ENCODE assay signal across 25 cellular contexts in genomic region chr6:162852192-162852591, GRCh38.
A peak's percentile ranks its signal among the peaks of the same experiment; 100 is the strongest.
DNase-seq lines count a peak whose midpoint lies in the region; FAIRE-seq and TF ChIP-seq lines count a peak whose summit lies in the region.
"Had no signal": no experiment of that assay in that cellular context is flagged by ENCODE, and none has a peak within 500 bp of the region (broad histone marks: within the 10 kb centered on the region; RNA-seq: fewer than 3 reads in every experiment).

No MANE protein-coding gene starts in this region.

- H3K36me3 Mint-ChIP-seq in H9 (ENCODE audit: insufficient read depth in 1 of 3, low read depth in 3 of 3), result peaks cover 0 to 1% (median 0%) of the 10 kb centered on the region in 3 experiments; a peak in 1 of 7 replicates
- H3K36me3 Mint-ChIP-seq in CD8-positive, alpha-beta memory T cell, result no peaks in the 10 kb centered on the region
- H3K36me3 Mint-ChIP-seq: CD4-positive, CD25-positive, alpha-beta regulatory T cell; CD8-positive, alpha-beta T cell had no signal

- WGBS in H9 (ENCODE audit: extremely low coverage, insufficient read length, low lambda C conversion rate), result no CpG with 5 or more reads among the region's 6 CpGs
- 86% methylated on average over 5 of the region's 6 CpGs; no CpG with 5 or more reads in 1 of the 2 experiments for WGBS in H1 (ENCODE audit: extremely low coverage in 1 of 2, insufficient coverage in 1 of 2, insufficient read length in 1 of 2, insufficient replicate concordance in 2 of 2, low coverage in 1 of 2, low lambda C conversion rate in 2 of 2, missing lambda C conversion rate in 1 of 2), 2 experiments
- 86% methylated on average over 5 of the region's 6 CpGs for WGBS in mesenchymal stem cell
- no CpG with 5 or more reads among the region's 6 CpGs for WGBS in neuronal stem cell (ENCODE audit: extremely low coverage in 2 of 2, insufficient read length in 2 of 2, insufficient replicate concordance in 1 of 2), 2 donors

- H2BK120ac ChIP-seq in H9 (ENCODE audit: low read depth, low read length, poor library complexity, severe bottlenecking) (no peak overlapping the region), H1 (replicated peaks; ENCODE audit: low read depth, low read length) (no peak overlapping the region), mesenchymal stem cell (ENCODE audit: low read depth, low read length) (no peak overlapping the region), neuronal stem cell (ENCODE audit: low read depth, low read length) (no peak overlapping the region)

- H3K4me3 ChIP-seq in H1 (ENCODE audit: extremely low read depth in 1 of 4, insufficient read depth in 2 of 4, low read depth in 3 of 4, low read length in 4 of 4) (no peak overlapping the region), mesenchymal stem cell (ENCODE audit: insufficient read depth in 1 of 2, low read depth in 1 of 2, low read length in 2 of 2) (no peak overlapping the region), neuronal stem cell (ENCODE audit: low read length in 2 of 2) (no peak overlapping the region)
- no peak overlapping the region for H3K4me3 ChIP-seq in CD8-positive, alpha-beta memory T cell (ENCODE audit: low read length)
- H3K4me3 ChIP-seq: BLaER1, GM12878, GM23338 had no signal

- no peak for DNase-seq in H9
- DNase-seq in H1 (ENCODE audit: low read depth in 1 of 2, low spot score in 2 of 2), result no peak
- no peak for DNase-seq in mesenchymal stem cell
- no peak for DNase-seq in neuronal stem cell (ENCODE audit: low spot score)
- DNase-seq in superior temporal gyrus (ENCODE audit: extremely low spot score), result no peak
- DNase-seq in CD8-positive, alpha-beta memory T cell, result no peak
- no peak for DNase-seq in NCI-H146 treated with DMSO at 0.1 percent for 48 hours (lab: John Stamatoyannopoulos, UW; ENCODE audit: unreplicated experiment)
- DNase-seq in NCI-H524 treated with DMSO at 0.1 percent for 48 hours (lab: John Stamatoyannopoulos, UW), result no peak
- DNase-seq: CD4-positive, CD25-positive, alpha-beta regulatory T cell; CD8-positive, alpha-beta T cell; DMS 273 treated with DMSO at 0.1 percent for 48 hours; DMS79; EL; GDM1; HCEC 1CT had no signal

- H3K9ac ChIP-seq in H9 (ENCODE audit: extremely low read depth, insufficient read length, low read length), result no peak overlapping the region
- no peak overlapping the region for H3K9ac ChIP-seq in H1 (replicated peaks in 1 of 4; ENCODE audit: extremely low read depth in 1 of 4, low read depth in 3 of 4, low read length in 3 of 4)
- H3K9ac ChIP-seq in mesenchymal stem cell (ENCODE audit: low read length), result no peak overlapping the region
- H3K9ac ChIP-seq in neuronal stem cell (ENCODE audit: low read depth, low read length, poor library complexity), result no peak overlapping the region
- H3K9ac ChIP-seq: BLaER1 had no signal

- H2AFZ ChIP-seq in H9 (ENCODE audit: low read length) (no peak overlapping the region), H1 (ENCODE audit: low read length) (no peak overlapping the region), mesenchymal stem cell (ENCODE audit: low read depth, low read length) (no peak overlapping the region), neuronal stem cell (ENCODE audit: low read length) (peak overlapping the region; percentile 30)

- H3K79me2 ChIP-seq in H9 (ENCODE audit: insufficient read depth, low read length), result no peaks in the 10 kb centered on the region
- H3K79me2 ChIP-seq in H1 (ENCODE audit: control insufficient read depth in 1 of 2, insufficient read depth in 2 of 2, low read length in 2 of 2), result no peaks in the 10 kb centered on the region

- H3K9me3 ChIP-seq in H9 (ENCODE audit: control insufficient read depth, low read depth, low read length), result no peaks in the 10 kb centered on the region
- no peaks in the 10 kb centered on the region for H3K9me3 ChIP-seq in H1 (ENCODE audit: insufficient read depth in 2 of 2, low read depth in 1 of 2, low read length in 1 of 2)
- H3K9me3 ChIP-seq in mesenchymal stem cell (ENCODE audit: control insufficient read depth, low read length), result no peaks in the 10 kb centered on the region
- no peaks in the 10 kb centered on the region for H3K9me3 ChIP-seq in neuronal stem cell (replicated peaks in 1 of 2; ENCODE audit: control insufficient read depth in 2 of 2, insufficient read depth in 1 of 2, low read depth in 1 of 2, low read length in 2 of 2)
- no peaks in the 10 kb centered on the region for H3K9me3 ChIP-seq in CD8-positive, alpha-beta memory T cell (ENCODE audit: low read length)
- H3K9me3 ChIP-seq: BLaER1 had no signal

- H3K27ac ChIP-seq in H9 (ENCODE audit: insufficient read length, low read depth, low read length) (no peak overlapping the region), H1 (ENCODE audit: low read depth, low read length) (no peak overlapping the region), mesenchymal stem cell (ENCODE audit: low read length, poor library complexity, severe bottlenecking) (no peak overlapping the region), neuronal stem cell (replicated peaks; ENCODE audit: low read length) (no peak overlapping the region)
- H3K27ac ChIP-seq in CD8-positive, alpha-beta memory T cell (ENCODE audit: low read depth, low read length), result no peak overlapping the region
- H3K27ac ChIP-seq: 22Rv1, BLaER1, C4-2B had no signal

- TF ChIP-seq EP300 in H1 (IDR thresholded peaks at IDR 0.05; ENCODE audit: borderline replicate concordance in 1 of 2, low read depth in 2 of 2, low read length in 2 of 2), result no peak

- no peak overlapping the region for H4K91ac ChIP-seq in H9 (ENCODE audit: insufficient read length, low read depth, low read length)
- no peak overlapping the region for H4K91ac ChIP-seq in H1 (replicated peaks; ENCODE audit: insufficient read length, low read length)
- H4K91ac ChIP-seq in mesenchymal stem cell (ENCODE audit: low read length), result no peak overlapping the region
- H4K91ac ChIP-seq in neuronal stem cell (ENCODE audit: low read depth, low read length, poor library complexity), result no peak overlapping the region

- no peak overlapping the region for H3K4me3 Mint-ChIP-seq in H9
- no peak overlapping the region for H3K4me3 Mint-ChIP-seq in CD8-positive, alpha-beta memory T cell
- H3K4me3 Mint-ChIP-seq: B cell; CD4-positive, CD25-positive, alpha-beta regulatory T cell; CD8-positive, alpha-beta T cell; GM23338 had no signal

- H3K27ac Mint-ChIP-seq in H9, result no peak overlapping the region
- no peak overlapping the region for H3K27ac Mint-ChIP-seq in CD8-positive, alpha-beta memory T cell
- H3K27ac Mint-ChIP-seq: B cell; CD4-positive, CD25-positive, alpha-beta regulatory T cell; CD8-positive, alpha-beta T cell; GM23338 had no signal

- H3K27me3 ChIP-seq in H9 (ENCODE audit: insufficient read depth, low read length), result no peaks in the 10 kb centered on the region
- H3K27me3 ChIP-seq in H1 (replicated peaks in 1 of 4; ENCODE audit: control insufficient read depth in 3 of 4, extremely low read depth in 1 of 4, insufficient read depth in 3 of 4, low read length in 3 of 4), result no peaks in the 10 kb centered on the region
- no peaks in the 10 kb centered on the region for H3K27me3 ChIP-seq in mesenchymal stem cell (ENCODE audit: control insufficient read depth in 1 of 2, insufficient read depth in 1 of 2, low read length in 2 of 2)
- no peaks in the 10 kb centered on the region for H3K27me3 ChIP-seq in neuronal stem cell (ENCODE audit: control insufficient read depth in 3 of 3, insufficient read depth in 3 of 3, low read depth in 1 of 3, low read length in 3 of 3)
- no peaks in the 10 kb centered on the region for H3K27me3 ChIP-seq in CD8-positive, alpha-beta memory T cell (ENCODE audit: insufficient read depth, low read length, poor library complexity, severe bottlenecking)
- H3K27me3 ChIP-seq: BLaER1 had no signal

- POLR2A ChIA-PET in H1 (lab: Charles Lee; ENCODE audit: partially characterized antibody), result no interaction called here
- POLR2A ChIA-PET in CD8-positive, alpha-beta memory T cell (lab: Charles Lee), result no interaction called here

- H3K23ac ChIP-seq in H9 (ENCODE audit: insufficient read length, low read depth, low read length) (no peak overlapping the region), H1 (ENCODE audit: insufficient read length) (no peak overlapping the region), mesenchymal stem cell (ENCODE audit: low read length in 2 of 2) (no peak overlapping the region), neuronal stem cell (ENCODE audit: low read depth, low read length, poor library complexity) (no peak overlapping the region)

- H3K14ac ChIP-seq in H9 (ENCODE audit: insufficient read depth, low read length) (0 out of 2 replicates have a peak overlapping the region, but pooled peaks have one; percentile 13), H1 (ENCODE audit: insufficient read length) (no peak overlapping the region), mesenchymal stem cell (ENCODE audit: low read length in 2 of 2) (no peak overlapping the region), neuronal stem cell (ENCODE audit: low read length) (no peak overlapping the region)

- H2BK5ac ChIP-seq in H9 (ENCODE audit: insufficient read length, low read length) (no peak overlapping the region), H1 (ENCODE audit: low read depth, low read length) (no peak overlapping the region), mesenchymal stem cell (ENCODE audit: low read depth, low read length, poor library complexity, severe bottlenecking) (no peak overlapping the region), neuronal stem cell (ENCODE audit: low read length) (no peak overlapping the region)

- H4K20me1 ChIP-seq in H9 (ENCODE audit: control insufficient read depth, insufficient read depth, insufficient read length) (no peaks in the 10 kb centered on the region), H1 (replicated peaks in 1 of 2; ENCODE audit: control insufficient read depth in 1 of 2, insufficient read depth in 2 of 2, low read length in 2 of 2) (no peaks in the 10 kb centered on the region)
- H4K20me1 ChIP-seq: BLaER1 had no signal

- FAIRE-seq in H1 (lab: Jason Lieb, UNC), result no peak
- FAIRE-seq: A204.1, D721Med, GM12878, GM19239, H54 had no signal

- H2AK5ac ChIP-seq in H9 (ENCODE audit: insufficient read length, low read length) (no peak overlapping the region), H1 (ENCODE audit: low read depth, low read length) (no peak overlapping the region), mesenchymal stem cell (ENCODE audit: low read length, severe bottlenecking) (peak overlapping the region; percentile 66), neuronal stem cell (ENCODE audit: low read depth, low read length) (no peak overlapping the region)

- H3K36me3 ChIP-seq in H1 (ENCODE audit: control insufficient read depth in 2 of 4, insufficient read depth in 4 of 4, low read length in 3 of 4), result no peaks in the 10 kb centered on the region
- peaks cover 0 to 3% of the 10 kb centered on the region in 2 experiments for H3K36me3 ChIP-seq in mesenchymal stem cell (ENCODE audit: control insufficient read depth in 1 of 2, insufficient read depth in 2 of 2, low read depth in 1 of 2, low read length in 2 of 2)
- no peaks in the 10 kb centered on the region for H3K36me3 ChIP-seq in neuronal stem cell (replicated peaks in 1 of 2; ENCODE audit: control insufficient read depth in 2 of 2, insufficient read depth in 2 of 2, low read length in 2 of 2)
- H3K36me3 ChIP-seq in CD8-positive, alpha-beta memory T cell (ENCODE audit: insufficient read depth, low read length), result no peaks in the 10 kb centered on the region
- H3K36me3 ChIP-seq: BLaER1 had no signal

- no peaks in the 10 kb centered on the region; the same call in 1 of the 2 replicates for H3K27me3 Mint-ChIP-seq in H9 (ENCODE audit: low read depth)
- no peaks in the 10 kb centered on the region for H3K27me3 Mint-ChIP-seq in CD8-positive, alpha-beta memory T cell
- H3K27me3 Mint-ChIP-seq: B cell; CD4-positive, CD25-positive, alpha-beta regulatory T cell had no signal

- TF ChIP-seq CTCF in H9 (conservative IDR thresholded peaks at IDR 0.05) (no peak), H1 (IDR thresholded peaks at IDR 0.05; ENCODE audit: control extremely low read depth in 1 of 3, insufficient read depth in 1 of 3, low read depth in 1 of 3, low read length in 3 of 3) (no peak)

- H3K4me1 ChIP-seq in H9 (ENCODE audit: insufficient read depth, low read length), result no peaks in the 10 kb centered on the region
- peaks cover 2 to 8% (median 3%) of the 10 kb centered on the region in 4 experiments; a peak in 6 of 7 replicates for H3K4me1 ChIP-seq in H1 (replicated peaks in 1 of 4; ENCODE audit: control insufficient read depth in 3 of 4, insufficient read depth in 4 of 4, low read length in 3 of 4)
- peaks cover 7% of the 10 kb centered on the region for H3K4me1 ChIP-seq in mesenchymal stem cell (ENCODE audit: control insufficient read depth, insufficient read depth, low read depth, low read length)
- H3K4me1 ChIP-seq in neuronal stem cell (ENCODE audit: control insufficient read depth in 2 of 2, insufficient read depth in 1 of 2, low read depth in 1 of 2, low read length in 2 of 2), result peaks cover 19 to 26% of the 10 kb centered on the region in 2 donors
- H3K4me1 ChIP-seq in CD8-positive, alpha-beta memory T cell (ENCODE audit: insufficient read depth, low read length), result no peaks in the 10 kb centered on the region

- H4K5ac ChIP-seq in H9 (ENCODE audit: insufficient read length, low read depth, low read length) (no peak overlapping the region), H1 (ENCODE audit: insufficient read length, low read depth, low read length) (no peak overlapping the region)

- H2BK15ac ChIP-seq in H9 (ENCODE audit: low read depth, low read length), result no peak overlapping the region
- no peak overlapping the region for H2BK15ac ChIP-seq in H1 (ENCODE audit: low read length)
- H2BK15ac ChIP-seq in mesenchymal stem cell (ENCODE audit: low read depth, poor library complexity, severe bottlenecking), result no peak overlapping the region
- no peak overlapping the region for H2BK15ac ChIP-seq in neuronal stem cell (ENCODE audit: low read length)

- H3T11ph ChIP-seq in H9 (ENCODE audit: low read length), result no peak overlapping the region

- H3K18ac ChIP-seq in H9 (ENCODE audit: insufficient read length, low read depth, low read length) (no peak overlapping the region), H1 (ENCODE audit: extremely low read depth, low read length) (no peak overlapping the region), mesenchymal stem cell (ENCODE audit: low read depth in 1 of 2, low read length in 2 of 2) (no peak overlapping the region), neuronal stem cell (ENCODE audit: low read length) (peak overlapping the region; percentile 31)

- H3K4me1 Mint-ChIP-seq in H9, result peaks cover 37 to 42% of the 10 kb centered on the region in 2 experiments
- H3K4me1 Mint-ChIP-seq in CD8-positive, alpha-beta memory T cell, result no peaks in the 10 kb centered on the region
- H3K4me1 Mint-ChIP-seq: B cell; CD4-positive, CD25-positive, alpha-beta regulatory T cell had no signal

- H3K4ac ChIP-seq in H9 (ENCODE audit: low read depth, low read length), result no peak overlapping the region
- H3K4ac ChIP-seq in H1 (replicated peaks; ENCODE audit: insufficient read length, low read depth, low read length), result no peak overlapping the region
- no peak overlapping the region for H3K4ac ChIP-seq in mesenchymal stem cell (ENCODE audit: low read depth in 1 of 2, low read length in 2 of 2)
- no peak overlapping the region for H3K4ac ChIP-seq in neuronal stem cell (ENCODE audit: low read length)

- no peak overlapping the region for H3K56ac ChIP-seq in H9 (ENCODE audit: insufficient read length, low read depth, low read length)
- no peak overlapping the region for H3K56ac ChIP-seq in H1 (replicated peaks; ENCODE audit: insufficient read length, low read depth, low read length)

- H3K4me2 ChIP-seq in H9 (ENCODE audit: insufficient read depth, insufficient read length, low read length) (no peak overlapping the region), H1 (ENCODE audit: insufficient read depth in 1 of 2, low read depth in 2 of 2, low read length in 2 of 2) (no peak overlapping the region), mesenchymal stem cell (ENCODE audit: low read length, poor library complexity, severe bottlenecking) (no peak overlapping the region), neuronal stem cell (ENCODE audit: insufficient read depth, low read length, poor library complexity, severe bottlenecking) (no peak overlapping the region)
- H3K4me2 ChIP-seq: BLaER1, GM23338 had no signal

- CTCF ChIA-PET in H1 (lab: Charles Lee; ENCODE audit: partially characterized antibody), result interaction anchor here (0.6 kb wide), 1 partner anchor 916 kb away, joined by 3 read pairs; no protein-coding TSS in a partner anchor
- CTCF ChIA-PET in CD8-positive, alpha-beta memory T cell (lab: Charles Lee), result no interaction called here

- H2BK20ac ChIP-seq in H9 (ENCODE audit: low read depth, low read length, poor library complexity, severe bottlenecking) (no peak overlapping the region), H1 (ENCODE audit: low read length) (no peak overlapping the region)

- H3K79me1 ChIP-seq in H9 (ENCODE audit: insufficient read depth, low read depth, low read length, poor library complexity, severe bottlenecking), result no peaks in the 10 kb centered on the region
- H3K79me1 ChIP-seq in H1 (ENCODE audit: low read depth, low read length), result no peaks in the 10 kb centered on the region
- H3K79me1 ChIP-seq in mesenchymal stem cell (replicated peaks; ENCODE audit: low read length, poor library complexity, severe bottlenecking), result no peaks in the 10 kb centered on the region
- no peaks in the 10 kb centered on the region for H3K79me1 ChIP-seq in neuronal stem cell (ENCODE audit: low read depth, low read length)

- H3K23me2 ChIP-seq in H9 (ENCODE audit: insufficient read length, low read depth, low read length, poor library complexity, severe bottlenecking) (no peaks in the 10 kb centered on the region), H1 (ENCODE audit: low read depth, low read length) (no peaks in the 10 kb centered on the region)

- H4K8ac ChIP-seq in H9 (replicated peaks; ENCODE audit: insufficient read length, low read depth, low read length), result no peak overlapping the region
- H4K8ac ChIP-seq in H1 (ENCODE audit: extremely low read depth, insufficient read depth, low read length), result peak overlapping the region; percentile 65; the same call in 1 of the 2 replicates
- no peak overlapping the region for H4K8ac ChIP-seq in mesenchymal stem cell (ENCODE audit: low read length)
- no peak overlapping the region for H4K8ac ChIP-seq in neuronal stem cell (ENCODE audit: low read depth, low read length)

- no peak for TF ChIP-seq RAD21 in H1 (IDR thresholded peaks at IDR 0.05 in 1 of 2, conservative IDR thresholded peaks at IDR 0.05 in 1 of 2; ENCODE audit: low read depth in 2 of 2, low read length in 2 of 2)

- TF ChIP-seq POLR2A in H1 (IDR thresholded peaks at IDR 0.05; ENCODE audit: control extremely low read depth in 1 of 2, low read depth in 2 of 2, low read length in 2 of 2), result no peak

- H2BK12ac ChIP-seq in H9 (ENCODE audit: insufficient read length, low read depth, low read length) (no peak overlapping the region), H1 (ENCODE audit: low read depth, low read length) (no peak overlapping the region), mesenchymal stem cell (ENCODE audit: low read length in 2 of 2) (no peak overlapping the region), neuronal stem cell (ENCODE audit: low read length) (no peak overlapping the region)

- H3K9me3 Mint-ChIP-seq in H9, result no peaks in the 10 kb centered on the region
- H3K9me3 Mint-ChIP-seq in CD8-positive, alpha-beta memory T cell, result peaks cover 0 to 6% (median 0%) of the 10 kb centered on the region in 5 donors
- H3K9me3 Mint-ChIP-seq: CD8-positive, alpha-beta T cell; GM23338 had no signal
